In genomic region chr2:2899826-2900225, GRCh38 we compare ENCODE assay signal across 16 cellular contexts.
"Had no signal": no experiment of that assay in that cellular context is flagged by ENCODE, and none has a peak within 500 bp of the region (broad histone marks: within the 10 kb centered on the region; RNA-seq: fewer than 3 reads in every experiment).

No MANE protein-coding gene starts in this region.

- H3K4me3 Mint-ChIP-seq: activated naive CD4-positive, alpha-beta T cell treated with anti-CD3 and anti-CD28 coated beads, Interleukin-2, amount 50 U/mL, for 24 hours; central memory CD8-positive, alpha-beta T cell; effector memory CD8-positive, alpha-beta T cell; naive thymus-derived CD4-positive, alpha-beta T cell had no signal

- H3K36me3 Mint-ChIP-seq: activated naive CD4-positive, alpha-beta T cell treated with anti-CD3 and anti-CD28 coated beads, Interleukin-2, amount 50 U/mL, for 24 hours; naive thymus-derived CD4-positive, alpha-beta T cell had no signal

- H3K27me3 ChIP-seq: body of pancreas, neutrophil, thyroid gland, vagina had no signal

- H3K4me1 ChIP-seq: body of pancreas, lower lobe of right lung, thyroid gland, vagina had no signal

- H3K4me3 ChIP-seq: body of pancreas, lower lobe of right lung, thyroid gland, vagina had no signal

- ATAC-seq: body of pancreas; effector memory CD8-positive, alpha-beta T cell; lower lobe of right lung; naive thymus-derived CD4-positive, alpha-beta T cell had no signal

- H3K27me3 Mint-ChIP-seq: activated naive CD4-positive, alpha-beta T cell treated with anti-CD3 and anti-CD28 coated beads, Interleukin-2, amount 50 U/mL, for 24 hours; central memory CD8-positive, alpha-beta T cell; naive thymus-derived CD4-positive, alpha-beta T cell had no signal

- H3K9me3 ChIP-seq: body of pancreas, lower lobe of right lung, neutrophil, thyroid gland, vagina had no signal

- H3K9me3 Mint-ChIP-seq: activated naive CD4-positive, alpha-beta T cell treated with anti-CD3 and anti-CD28 coated beads, Interleukin-2, amount 50 U/mL, for 24 hours; activated T-helper 2 cell treated with anti-CD3 and anti-CD28 coated beads, Interferon-gamma antibody, Interleukin-2, Interleukin-4, amounts not matched to agents 10 μg/mL and 5 μg/mL and 100 μg/mL, durations not matched to agents 14 hours and 24 hours and 36 hours; central memory CD8-positive, alpha-beta T cell; effector memory CD8-positive, alpha-beta T cell; naive thymus-derived CD4-positive, alpha-beta T cell had no signal

- H3K36me3 ChIP-seq: lower lobe of right lung, neutrophil, thyroid gland, vagina had no signal

- H3K27ac Mint-ChIP-seq: activated naive CD4-positive, alpha-beta T cell treated with anti-CD3 and anti-CD28 coated beads, Interleukin-2, amount 50 U/mL, for 24 hours; activated T-helper 2 cell treated with anti-CD3 and anti-CD28 coated beads, Interferon-gamma antibody, Interleukin-2, Interleukin-4, amounts not matched to agents 10 μg/mL and 5 μg/mL and 100 μg/mL, durations not matched to agents 14 hours and 24 hours and 36 hours; effector memory CD8-positive, alpha-beta T cell had no signal

- DNase-seq: activated CD4-positive, alpha-beta T cell treated with anti-CD3 and anti-CD28 coated beads for 48 hours; activated CD8-positive, alpha-beta memory T cell treated with anti-CD3 and anti-CD28 coated beads for 24 hours; amniotic stem cell; body of pancreas; cortex of kidney; effector memory CD8-positive, alpha-beta T cell; erythroblast; lower lobe of right lung; naive thymus-derived CD4-positive, alpha-beta T cell; posterior cingulate gyrus; thyroid gland had no signal

- H3K27ac ChIP-seq: body of pancreas, lower lobe of right lung, neutrophil, thyroid gland, vagina had no signal
